11 cellular contexts compared by ENCODE assay signal in the genomic region with DNA sequence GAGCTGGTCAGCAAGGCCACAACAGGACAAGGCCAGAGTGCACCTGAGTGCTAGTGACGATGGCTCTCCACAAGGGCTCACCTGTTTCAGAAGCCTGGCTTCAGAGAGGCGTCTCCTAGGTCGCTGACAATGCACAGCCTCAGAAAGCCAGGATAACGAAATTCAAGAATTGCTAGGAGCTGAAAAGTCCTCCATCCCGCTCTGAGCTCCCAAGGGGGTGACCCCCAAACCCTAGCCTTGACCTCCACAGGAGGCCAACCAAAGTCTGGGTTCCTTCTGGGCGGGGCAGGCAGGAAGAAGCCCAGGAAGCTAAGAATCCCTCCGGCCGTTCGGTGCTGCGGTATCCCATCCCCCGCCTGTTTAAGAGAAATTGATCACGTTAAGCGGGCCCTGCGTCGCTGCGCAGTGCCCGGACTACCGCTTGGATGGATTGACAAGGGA. TPM values are rescaled to one million over a fixed set of nuclear protein-coding genes. Genes with fewer than 3 reads are reported as not detected.
DNase-seq lines count a peak whose midpoint lies in the region; ATAC-seq lines count a peak whose summit lies in the region.
"Had no signal": no experiment of that assay in that cellular context is flagged by ENCODE, and none has a peak within 500 bp of the region (broad histone marks: within the 10 kb centered on the region; RNA-seq: fewer than 3 reads in every experiment).

No MANE protein-coding gene starts in this region.

- peaks cover 34% of the 10 kb centered on the region for H3K4me1 Mint-ChIP-seq in T-helper 1 cell treated with Interleukin-12 subunit alpha and Interleukin-12 subunit beta and Interleukin-4 antibody, amounts not matched to agents 30 μg/mL and 1 μg/mL, for 36 hours (ENCODE audit: low read depth)

- peaks cover 4% of the 10 kb centered on the region for H3K36me3 Mint-ChIP-seq in T-helper 1 cell treated with Interleukin-12 subunit alpha and Interleukin-12 subunit beta and Interleukin-4 antibody, amounts not matched to agents 30 μg/mL and 1 μg/mL, for 36 hours (ENCODE audit: low read depth)

- no peaks in the 10 kb centered on the region for H3K27me3 ChIP-seq in adipocyte (replicated peaks; ENCODE audit: control insufficient read depth, insufficient read depth, low read length)
- peaks cover 99% of the 10 kb centered on the region for H3K27me3 ChIP-seq in iPS-18a (ENCODE audit: control insufficient read depth, insufficient read depth, low read length)
- peaks cover 16 to 32% (median 21%) of the 10 kb centered on the region in 3 donors for H3K27me3 ChIP-seq in skeletal muscle tissue (ENCODE audit: control insufficient read depth in 3 of 3, insufficient read depth in 3 of 3, low read length in 3 of 3)

- peaks cover 92% of the 10 kb centered on the region for H3K27me3 Mint-ChIP-seq in T-helper 1 cell treated with Interleukin-12 subunit alpha and Interleukin-12 subunit beta and Interleukin-4 antibody, amounts not matched to agents 30 μg/mL and 1 μg/mL, for 36 hours (ENCODE audit: low read depth)

- no peaks in the 10 kb centered on the region for H3K36me3 ChIP-seq in adipocyte (ENCODE audit: control insufficient read depth, insufficient read depth, low read length, severe bottlenecking)
- no peaks in the 10 kb centered on the region for H3K36me3 ChIP-seq in iPS-18a (ENCODE audit: control insufficient read depth, low read depth, low read length)
- no peaks in the 10 kb centered on the region for H3K36me3 ChIP-seq in skeletal muscle tissue (ENCODE audit: control insufficient read depth in 3 of 3, insufficient read depth in 3 of 3, low read length in 3 of 3)
- H3K36me3 ChIP-seq: upper lobe of left lung had no signal

- H3K27ac ChIP-seq in iPS-18a (ENCODE audit: low read length) (no peak overlapping the region), skeletal muscle tissue (ENCODE audit: low read depth, low read length) (no peak overlapping the region)

- H3K9me3 ChIP-seq in adipocyte (ENCODE audit: control insufficient read depth, low read length): no peaks in the 10 kb centered on the region
- no peaks in the 10 kb centered on the region for H3K9me3 ChIP-seq in iPS-18a (ENCODE audit: control insufficient read depth, low read depth, low read length)
- no peaks in the 10 kb centered on the region for H3K9me3 ChIP-seq in skeletal muscle tissue (ENCODE audit: control insufficient read depth in 3 of 3, low read length in 3 of 3)
- H3K9me3 ChIP-seq: upper lobe of left lung had no signal

- H3K4me1 ChIP-seq in adipocyte (ENCODE audit: control insufficient read depth, insufficient read depth, low read length) (peaks cover 25% of the 10 kb centered on the region), iPS-18a (ENCODE audit: control insufficient read depth, low read depth, low read length) (peaks cover 31% of the 10 kb centered on the region), skeletal muscle tissue (ENCODE audit: control insufficient read depth in 3 of 3, insufficient read depth in 3 of 3, low read length in 3 of 3) (peaks cover 26 to 39% (median 36%) of the 10 kb centered on the region in 3 donors)

- H3K27ac Mint-ChIP-seq in T-helper 1 cell treated with Interleukin-12 subunit alpha and Interleukin-12 subunit beta and Interleukin-4 antibody, amounts not matched to agents 30 μg/mL and 1 μg/mL, for 36 hours: no peak overlapping the region

- ATAC-seq in GM21737 (IDR thresholded peaks at IDR 0.05; ENCODE audit: unreplicated experiment): no peak
- ATAC-seq in HG02610 (IDR thresholded peaks at IDR 0.05; ENCODE audit: unreplicated experiment): no peak

- H3K9ac ChIP-seq in adipocyte (ENCODE audit: low read length): peak overlapping the region; percentile 85
- no peak overlapping the region for H3K9ac ChIP-seq in iPS-18a (ENCODE audit: low read length)
- peak overlapping the region in 1 of 3 donors; percentile 74 for H3K9ac ChIP-seq in skeletal muscle tissue (ENCODE audit: low read depth in 1 of 3, low read length in 3 of 3)

- no peak for DNase-seq in T-helper 1 cell
- DNase-seq in adipocyte (ENCODE audit: low read depth): no peak
- no peak for DNase-seq in NCI-H345 (lab: John Stamatoyannopoulos, UW)
- DNase-seq: 8988T, NCI-H69 had no signal

- H3K4me3 ChIP-seq in adipocyte (ENCODE audit: low read length): peak overlapping the region; percentile 88
- peak overlapping the region; percentile 46 for H3K4me3 ChIP-seq in iPS-18a (ENCODE audit: low read length)
- H3K4me3 ChIP-seq in skeletal muscle tissue (ENCODE audit: low read length in 3 of 3): peak overlapping the region; percentile 69 to 82 (median 74)

- H3K4me3 Mint-ChIP-seq in T-helper 1 cell treated with Interleukin-12 subunit alpha and Interleukin-12 subunit beta and Interleukin-4 antibody, amounts not matched to agents 30 μg/mL and 1 μg/mL, for 36 hours: peak overlapping the region; percentile 92

- H3K9me3 Mint-ChIP-seq in T-helper 1 cell treated with Interleukin-12 subunit alpha and Interleukin-12 subunit beta and Interleukin-4 antibody, amounts not matched to agents 30 μg/mL and 1 μg/mL, for 36 hours: no peaks in the 10 kb centered on the region

RNA-seq across cellular contexts. Expression of a gene that starts 2.5 kb away (rescaled TPM):
- total RNA-seq in skeletal muscle tissue: 10.4 TPM
